Comparison of ENCODE assay signal across 1 cellular context in the genomic region with DNA sequence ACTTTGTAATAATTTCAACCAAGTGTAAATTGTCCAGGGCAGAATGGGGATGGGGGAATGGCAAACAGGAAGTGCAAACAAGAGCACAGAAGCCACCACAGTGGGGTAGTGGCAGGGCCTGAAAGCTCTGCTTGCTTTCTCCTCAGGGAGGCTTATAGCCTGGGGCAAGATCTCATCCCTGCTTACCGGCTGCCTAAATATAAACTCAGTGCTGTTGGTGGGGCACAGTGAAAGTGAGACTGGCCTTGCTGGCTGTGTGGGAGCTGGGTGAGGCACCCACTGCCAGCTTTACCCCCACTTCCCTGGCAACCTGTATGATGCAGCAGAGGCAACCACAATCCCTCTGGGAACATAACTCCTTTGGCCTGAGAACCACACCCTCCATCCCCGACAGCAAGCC.
TF ChIP-seq lines count a peak whose summit lies in the region.

No MANE protein-coding gene starts in this region.

TF ChIP-seq in GM12878, 131 proteins besides CTCF, POLR2A, EP300 and RAD21:
- TF ChIP-seq EED (IDR thresholded peaks at IDR 0.05; ENCODE audit: low read depth) (0 out of 2 replicates have a peak, but pooled peaks have one; percentile 20), SPI1 (IDR thresholded peaks at IDR 0.05; ENCODE audit: borderline replicate concordance, insufficient read depth, low read depth, low read length) (peak; percentile 55; the same call in 1 of the 2 replicates), E2F4 (IDR thresholded peaks at IDR 0.05; ENCODE audit: low read depth, low read length) (no peak)
